Comparison of ENCODE assay signal across 1 cellular context in the genomic region with DNA sequence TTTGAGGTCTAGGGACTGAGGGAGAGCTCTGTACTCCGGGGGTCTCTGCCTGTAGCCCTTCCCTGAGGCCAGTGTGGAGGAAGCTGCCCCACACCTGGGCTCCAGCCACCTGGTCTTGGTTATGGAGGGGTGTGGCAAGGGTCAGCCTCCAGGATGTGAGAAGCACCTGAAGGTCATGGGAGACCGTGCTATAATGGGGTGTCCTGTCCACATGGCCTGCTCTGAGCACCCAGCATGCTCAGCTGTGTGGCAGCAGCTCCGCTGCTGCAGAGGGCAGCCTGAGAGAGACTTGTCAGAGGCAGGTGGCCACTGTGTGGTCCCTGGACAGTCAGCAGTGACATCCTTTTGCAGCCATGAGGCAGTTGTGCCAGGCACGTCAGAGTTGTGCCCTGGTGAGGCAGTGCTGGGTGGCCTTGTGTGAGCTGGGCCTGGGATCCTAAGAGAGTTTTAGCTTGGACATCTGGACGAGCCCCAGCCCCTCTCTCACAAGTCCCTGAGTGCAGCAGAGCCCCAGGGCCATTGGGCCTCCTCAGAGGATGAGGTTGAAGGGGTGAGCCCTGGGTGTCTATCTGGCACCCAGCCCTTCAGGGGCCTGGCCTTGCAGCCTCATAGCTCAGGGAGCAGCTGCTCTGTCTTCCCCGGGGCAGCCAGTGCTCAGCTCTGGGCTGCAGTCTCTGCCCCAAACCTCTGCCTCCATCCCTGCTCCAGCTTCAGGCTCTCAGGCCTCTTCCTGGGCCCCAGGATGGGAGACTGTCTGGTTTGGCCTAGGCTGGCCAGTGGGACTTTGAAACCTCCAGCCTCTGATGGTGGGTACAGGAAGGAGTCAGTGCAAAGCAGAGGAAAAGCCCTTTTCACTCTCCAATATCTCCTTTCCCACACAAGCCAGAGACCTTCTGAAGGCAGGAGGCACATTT.
TF ChIP-seq lines count a peak whose summit lies in the region.

No MANE protein-coding gene starts in this region.

TF ChIP-seq in HepG2, 621 proteins besides CTCF, POLR2A, EP300 and RAD21 (continued from another document):
- TF ChIP-seq ZNF710 (CRISPR knock-in tag; IDR thresholded peaks at IDR 0.05; ENCODE audit: borderline replicate concordance) (0 out of 2 replicates have a peak, but pooled peaks have one; percentile 43), HOXD1 (CRISPR knock-in tag; IDR thresholded peaks at IDR 0.05) (no peak), ISL2 (CRISPR knock-in tag; IDR thresholded peaks at IDR 0.05) (no peak), MATR3 (CRISPR knock-in tag; IDR thresholded peaks at IDR 0.05) (no peak), SRSF1 (optimal IDR thresholded peaks at IDR 0.05; ENCODE audit: low read depth, low read length) (peak; percentile 41), HNRNPL (IDR thresholded peaks at IDR 0.05; ENCODE audit: low read depth, low read length) (0 out of 2 replicates have a peak, but pooled peaks have one; percentile 12), ZNF33B (CRISPR knock-in tag; IDR thresholded peaks at IDR 0.05) (0 out of 2 replicates have a peak, but pooled peaks have one; percentile 12), ZNF501 (CRISPR knock-in tag; IDR thresholded peaks at IDR 0.05) (0 out of 2 replicates have a peak, but pooled peaks have one; percentile 26), ZNF891 (CRISPR knock-in tag; IDR thresholded peaks at IDR 0.05) (0 out of 2 replicates have a peak, but pooled peaks have one; percentile 28), GABPB1 (CRISPR knock-in tag; IDR thresholded peaks at IDR 0.05) (0 out of 2 replicates have a peak, but pooled peaks have one; percentile 6), NRL (CRISPR knock-in tag; IDR thresholded peaks at IDR 0.05; ENCODE audit: borderline replicate concordance) (no peak), ZNF850 (CRISPR knock-in tag; conservative IDR thresholded peaks at IDR 0.05) (no peak), ZNF225 (CRISPR knock-in tag; IDR thresholded peaks at IDR 0.05) (0 out of 2 replicates have a peak, but pooled peaks have one; percentile 3), ARNT (IDR thresholded peaks at IDR 0.05) (no peak), ZNF747 (CRISPR knock-in tag; IDR thresholded peaks at IDR 0.05; ENCODE audit: borderline replicate concordance) (peak; percentile 44; the same call in 1 of the 2 replicates), RXRB (CRISPR knock-in tag; IDR thresholded peaks at IDR 0.05; ENCODE audit: borderline replicate concordance) (no peak), ZNF510 (CRISPR knock-in tag; IDR thresholded peaks at IDR 0.05; ENCODE audit: low read depth) (0 out of 2 replicates have a peak, but pooled peaks have one; percentile 76), ZNF646 (CRISPR knock-in tag; IDR thresholded peaks at IDR 0.05) (no peak), ZSCAN25 (CRISPR knock-in tag; IDR thresholded peaks at IDR 0.05) (0 out of 2 replicates have a peak, but pooled peaks have one; percentile 29), MZF1 (CRISPR knock-in tag; IDR thresholded peaks at IDR 0.05; ENCODE audit: borderline replicate concordance) (no peak), POLR2AphosphoS5 (IDR thresholded peaks at IDR 0.05; ENCODE audit: low read depth, low read length) (no peak), ZFX (CRISPR knock-in tag; IDR thresholded peaks at IDR 0.05; ENCODE audit: low read depth) (peak; percentile 72), ZIK1 (CRISPR knock-in tag; IDR thresholded peaks at IDR 0.05; ENCODE audit: borderline replicate concordance, low read depth) (no peak)
- TF ChIP-seq, protein P1, sequence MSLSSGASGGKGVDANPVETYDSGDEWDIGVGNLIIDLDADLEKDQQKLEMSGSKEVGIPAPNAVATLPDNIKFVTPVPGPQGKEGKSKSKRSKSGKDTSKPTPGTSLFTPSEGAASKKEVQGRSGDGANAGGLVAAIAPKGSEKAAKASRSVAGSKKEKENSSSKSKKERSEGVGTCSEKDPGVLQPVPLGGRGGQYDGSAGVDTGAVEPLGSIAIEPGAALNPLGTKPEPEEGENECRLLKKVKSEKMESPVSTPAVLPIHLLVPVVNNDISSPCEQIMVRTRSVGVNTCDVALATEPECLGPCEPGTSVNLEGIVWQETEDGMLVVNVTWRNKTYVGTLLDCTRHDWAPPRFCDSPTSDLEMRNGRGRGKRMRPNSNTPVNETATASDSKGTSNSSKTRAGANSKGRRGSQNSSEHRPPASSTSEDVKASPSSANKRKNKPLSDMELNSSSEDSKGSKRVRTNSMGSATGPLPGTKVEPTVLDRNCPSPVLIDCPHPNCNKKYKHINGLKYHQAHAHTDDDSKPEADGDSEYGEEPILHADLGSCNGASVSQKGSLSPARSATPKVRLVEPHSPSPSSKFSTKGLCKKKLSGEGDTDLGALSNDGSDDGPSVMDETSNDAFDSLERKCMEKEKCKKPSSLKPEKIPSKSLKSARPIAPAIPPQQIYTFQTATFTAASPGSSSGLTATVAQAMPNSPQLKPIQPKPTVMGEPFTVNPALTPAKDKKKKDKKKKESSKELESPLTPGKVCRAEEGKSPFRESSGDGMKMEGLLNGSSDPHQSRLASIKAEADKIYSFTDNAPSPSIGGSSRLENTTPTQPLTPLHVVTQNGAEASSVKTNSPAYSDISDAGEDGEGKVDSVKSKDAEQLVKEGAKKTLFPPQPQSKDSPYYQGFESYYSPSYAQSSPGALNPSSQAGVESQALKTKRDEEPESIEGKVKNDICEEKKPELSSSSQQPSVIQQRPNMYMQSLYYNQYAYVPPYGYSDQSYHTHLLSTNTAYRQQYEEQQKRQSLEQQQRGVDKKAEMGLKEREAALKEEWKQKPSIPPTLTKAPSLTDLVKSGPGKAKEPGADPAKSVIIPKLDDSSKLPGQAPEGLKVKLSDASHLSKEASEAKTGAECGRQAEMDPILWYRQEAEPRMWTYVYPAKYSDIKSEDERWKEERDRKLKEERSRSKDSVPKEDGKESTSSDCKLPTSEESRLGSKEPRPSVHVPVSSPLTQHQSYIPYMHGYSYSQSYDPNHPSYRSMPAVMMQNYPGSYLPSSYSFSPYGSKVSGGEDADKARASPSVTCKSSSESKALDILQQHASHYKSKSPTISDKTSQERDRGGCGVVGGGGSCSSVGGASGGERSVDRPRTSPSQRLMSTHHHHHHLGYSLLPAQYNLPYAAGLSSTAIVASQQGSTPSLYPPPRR (CRISPR knock-in tag; IDR thresholded peaks at IDR 0.05; ENCODE audit: borderline replicate concordance), result peak; percentile 36; the same call in 1 of the 2 replicates
- TF ChIP-seq, protein P2, sequence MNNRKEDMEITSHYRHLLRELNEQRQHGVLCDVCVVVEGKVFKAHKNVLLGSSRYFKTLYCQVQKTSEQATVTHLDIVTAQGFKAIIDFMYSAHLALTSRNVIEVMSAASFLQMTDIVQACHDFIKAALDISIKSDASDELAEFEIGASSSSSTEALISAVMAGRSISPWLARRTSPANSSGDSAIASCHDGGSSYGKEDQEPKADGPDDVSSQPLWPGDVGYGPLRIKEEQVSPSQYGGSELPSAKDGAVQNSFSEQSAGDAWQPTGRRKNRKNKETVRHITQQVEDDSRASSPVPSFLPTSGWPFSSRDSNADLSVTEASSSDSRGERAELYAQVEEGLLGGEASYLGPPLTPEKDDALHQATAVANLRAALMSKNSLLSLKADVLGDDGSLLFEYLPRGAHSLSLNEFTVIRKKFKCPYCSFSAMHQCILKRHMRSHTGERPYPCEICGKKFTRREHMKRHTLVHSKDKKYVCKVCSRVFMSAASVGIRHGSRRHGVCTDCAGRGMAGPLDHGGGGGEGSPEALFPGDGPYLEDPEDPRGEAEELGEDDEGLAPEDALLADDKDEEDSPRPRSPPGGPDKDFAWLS (CRISPR knock-in tag; IDR thresholded peaks at IDR 0.05; ENCODE audit: borderline replicate concordance), result 0 out of 2 replicates have a peak, but pooled peaks have one; percentile 58
- TF ChIP-seq, protein P3, sequence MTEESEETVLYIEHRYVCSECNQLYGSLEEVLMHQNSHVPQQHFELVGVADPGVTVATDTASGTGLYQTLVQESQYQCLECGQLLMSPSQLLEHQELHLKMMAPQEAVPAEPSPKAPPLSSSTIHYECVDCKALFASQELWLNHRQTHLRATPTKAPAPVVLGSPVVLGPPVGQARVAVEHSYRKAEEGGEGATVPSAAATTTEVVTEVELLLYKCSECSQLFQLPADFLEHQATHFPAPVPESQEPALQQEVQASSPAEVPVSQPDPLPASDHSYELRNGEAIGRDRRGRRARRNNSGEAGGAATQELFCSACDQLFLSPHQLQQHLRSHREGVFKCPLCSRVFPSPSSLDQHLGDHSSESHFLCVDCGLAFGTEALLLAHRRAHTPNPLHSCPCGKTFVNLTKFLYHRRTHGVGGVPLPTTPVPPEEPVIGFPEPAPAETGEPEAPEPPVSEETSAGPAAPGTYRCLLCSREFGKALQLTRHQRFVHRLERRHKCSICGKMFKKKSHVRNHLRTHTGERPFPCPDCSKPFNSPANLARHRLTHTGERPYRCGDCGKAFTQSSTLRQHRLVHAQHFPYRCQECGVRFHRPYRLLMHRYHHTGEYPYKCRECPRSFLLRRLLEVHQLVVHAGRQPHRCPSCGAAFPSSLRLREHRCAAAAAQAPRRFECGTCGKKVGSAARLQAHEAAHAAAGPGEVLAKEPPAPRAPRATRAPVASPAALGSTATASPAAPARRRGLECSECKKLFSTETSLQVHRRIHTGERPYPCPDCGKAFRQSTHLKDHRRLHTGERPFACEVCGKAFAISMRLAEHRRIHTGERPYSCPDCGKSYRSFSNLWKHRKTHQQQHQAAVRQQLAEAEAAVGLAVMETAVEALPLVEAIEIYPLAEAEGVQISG (CRISPR knock-in tag; IDR thresholded peaks at IDR 0.05), result peak; percentile 14
TF ChIP-seq in HepG2: peak in this region for 48.
